22 cellular contexts compared by ENCODE assay signal in the genomic region with DNA sequence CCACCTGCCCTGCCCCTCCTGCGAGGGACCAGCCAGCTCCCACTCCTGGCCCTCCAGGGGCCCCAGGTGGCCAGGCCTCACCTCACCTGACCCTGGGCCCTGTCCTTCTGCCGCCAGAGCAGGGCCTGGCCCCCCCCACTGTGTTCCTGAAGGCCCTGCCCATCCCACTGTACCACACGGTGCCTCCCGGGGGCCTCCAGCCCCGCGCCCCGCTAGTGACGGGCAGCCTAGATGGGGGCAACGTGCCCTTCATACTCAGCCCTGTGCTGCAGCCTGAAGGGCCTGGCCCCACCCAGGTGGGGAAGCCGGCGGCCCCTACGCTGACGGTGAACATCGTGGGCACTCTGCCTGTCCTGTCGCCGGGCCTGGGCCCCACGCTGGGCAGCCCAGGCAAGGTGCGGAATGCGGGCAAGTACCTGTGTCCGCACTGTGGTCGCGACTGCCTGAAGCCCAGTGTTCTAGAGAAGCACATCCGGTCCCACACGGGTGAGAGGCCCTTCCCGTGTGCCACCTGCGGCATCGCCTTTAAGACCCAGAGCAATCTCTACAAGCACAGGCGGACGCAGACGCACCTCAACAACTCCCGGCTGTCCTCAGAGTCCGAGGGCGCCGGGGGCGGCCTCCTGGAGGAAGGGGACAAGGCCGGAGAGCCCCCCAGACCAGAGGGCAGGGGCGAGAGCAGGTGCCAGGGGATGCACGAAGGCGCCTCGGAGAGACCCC. TPM values are rescaled to one million over a fixed set of nuclear protein-coding genes. Genes with fewer than 3 reads are reported as not detected.
"Had no signal": no experiment of that assay in that cellular context is flagged by ENCODE, and none has a peak within 500 bp of the region (broad histone marks: within the 10 kb centered on the region; RNA-seq: fewer than 3 reads in every experiment).

No MANE protein-coding gene starts in this region.

- H3K4me3 Mint-ChIP-seq: naive thymus-derived CD8-positive, alpha-beta T cell had no signal

- DNase-seq: dermis blood vessel endothelial cell; erythroblast; foreskin melanocyte; heart left ventricle; hippocampal formation; kidney glomerular epithelial cell; mesendoderm; naive thymus-derived CD8-positive, alpha-beta T cell; sigmoid colon; stimulated activated CD4-positive, alpha-beta T cell treated with anti-CD3 and anti-CD28 coated beads, Interleukin-4, amount 100 ng/mL, for 4 hours; stimulated activated naive CD4-positive, alpha-beta T cell; thyroid gland had no signal

- H3K27me3 Mint-ChIP-seq: naive thymus-derived CD8-positive, alpha-beta T cell had no signal

- H3K27me3 ChIP-seq: colonic mucosa, thyroid gland had no signal

- H3K27ac ChIP-seq: colonic mucosa, heart left ventricle, sigmoid colon, skin epidermis, suprapubic skin, thyroid gland, upper lobe of left lung had no signal

- H3K4me1 ChIP-seq: colonic mucosa, heart left ventricle, sigmoid colon, suprapubic skin, thyroid gland, upper lobe of left lung had no signal

- H3K36me3 ChIP-seq: colonic mucosa, heart left ventricle, sigmoid colon, suprapubic skin, thyroid gland, upper lobe of left lung had no signal

- H3K9me3 ChIP-seq: colonic mucosa, heart left ventricle, sigmoid colon, suprapubic skin, thyroid gland, upper lobe of left lung had no signal

- H3K9me3 Mint-ChIP-seq: naive thymus-derived CD8-positive, alpha-beta T cell had no signal

- ATAC-seq: naive thymus-derived CD8-positive, alpha-beta T cell had no signal

- H3K4me3 ChIP-seq: colonic mucosa, heart left ventricle, sigmoid colon, skin epidermis, suprapubic skin, thyroid gland, upper lobe of left lung had no signal

RNA-seq across cellular contexts. Expression of gene ZNF831, which starts 27.6 kb away (rescaled TPM):
- total RNA-seq: cerebellum, endothelial cell of umbilical vein, glomerular endothelial cell, osteocyte, pulmonary artery endothelial cell had no signal
- polyA plus RNA-seq: endothelial cell of umbilical vein, neural cell had no signal
